Comparison of ENCODE assay signal across 1 cellular context in the genomic region with DNA sequence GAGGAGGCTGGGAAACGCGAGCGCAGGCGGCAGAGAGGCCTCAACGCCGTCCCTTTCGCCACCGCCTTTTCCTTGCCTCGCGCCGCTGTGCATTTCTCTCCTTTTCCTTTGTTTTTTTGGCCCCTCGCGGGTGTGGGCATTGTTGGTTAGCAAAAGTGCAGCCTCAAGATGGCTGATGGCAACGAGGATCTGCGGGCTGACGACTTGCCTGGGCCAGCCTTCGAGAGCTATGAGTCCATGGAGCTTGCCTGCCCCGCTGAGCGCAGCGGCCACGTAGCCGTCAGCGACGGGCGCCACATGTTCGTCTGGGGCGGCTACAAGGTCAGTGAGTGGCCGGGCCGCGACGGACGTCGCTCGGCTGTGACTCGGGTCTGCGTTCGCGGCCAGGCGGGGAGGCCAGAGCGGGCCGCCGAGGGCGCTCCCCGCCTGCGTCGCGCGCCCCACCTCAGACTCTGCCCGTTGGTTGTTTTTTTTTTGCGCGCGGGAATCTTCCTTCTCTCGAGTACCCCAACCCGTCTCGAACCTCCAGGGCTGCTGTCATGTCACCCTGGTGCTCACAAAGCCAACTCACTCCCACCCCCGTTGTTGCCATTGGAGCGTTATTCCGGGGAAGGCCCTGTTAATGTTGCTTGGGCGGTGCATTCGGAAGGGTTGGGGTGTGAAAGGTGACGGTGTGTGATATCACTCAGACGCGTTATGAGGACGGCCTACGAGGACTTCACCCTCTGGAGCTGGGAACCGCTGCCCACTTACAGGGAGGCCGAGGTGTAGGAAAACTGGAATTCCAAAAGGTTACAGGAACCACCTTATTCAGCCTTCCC.
TF ChIP-seq lines count a peak whose summit lies in the region.

No MANE protein-coding gene starts in this region.

TF ChIP-seq in K562, 482 proteins besides CTCF, POLR2A, EP300 and RAD21 (continued from another document and continues in another):
- TF ChIP-seq IRF2 (CRISPR knock-in tag; IDR thresholded peaks at IDR 0.05) (no peak), TEAD1 (CRISPR knock-in tag; IDR thresholded peaks at IDR 0.05) (no peak), GTF2E2 (tag; IDR thresholded peaks at IDR 0.05) (no peak), GATAD2B (IDR thresholded peaks at IDR 0.05; ENCODE audit: borderline replicate concordance) (no peak), HCFC1 (IDR thresholded peaks at IDR 0.05; ENCODE audit: low read depth, low read length) (peak; percentile 57), ETV1 (tag; conservative IDR thresholded peaks at IDR 0.05; ENCODE audit: low read depth) (no peak), ZNF551 (CRISPR knock-in tag; IDR thresholded peaks at IDR 0.05) (no peak), ZNF75A (CRISPR knock-in tag; IDR thresholded peaks at IDR 0.05) (no peak), ZNF311 (CRISPR knock-in tag; IDR thresholded peaks at IDR 0.05) (no peak), ZNF830 (CRISPR knock-in tag; IDR thresholded peaks at IDR 0.05) (no peak), CREB1 (IDR thresholded peaks at IDR 0.05) (peak; percentile 83), CREB1 (CRISPR knock-in tag; IDR thresholded peaks at IDR 0.05) (peak; percentile 93), RBM14 (IDR thresholded peaks at IDR 0.05; ENCODE audit: borderline replicate concordance, insufficient read depth, low read depth, low read length) (no peak), ZNF316 (IDR thresholded peaks at IDR 0.05) (no peak), NUFIP1 (IDR thresholded peaks at IDR 0.05; ENCODE audit: partially characterized antibody) (no peak), GTF2A2 (tag; IDR thresholded peaks at IDR 0.05) (no peak), ZNF41 (CRISPR knock-in tag; conservative IDR thresholded peaks at IDR 0.05) (no peak), ESRRA (IDR thresholded peaks at IDR 0.05; ENCODE audit: borderline replicate concordance, low read depth) (peak; percentile 90), POLR2AphosphoS5 (IDR thresholded peaks at IDR 0.05; ENCODE audit: control insufficient read depth, insufficient read depth, low read depth, low read length) (0 out of 2 replicates have a peak, but pooled peaks have one; percentile 10), BMI1 (IDR thresholded peaks at IDR 0.05; ENCODE audit: low read length) (no peak), ZNF253 (CRISPR knock-in tag; conservative IDR thresholded peaks at IDR 0.05) (no peak), ZNF695 (CRISPR knock-in tag; IDR thresholded peaks at IDR 0.05) (no peak), PRPF4 (IDR thresholded peaks at IDR 0.05; ENCODE audit: insufficient read depth, low read depth, low read length, poor library complexity, severe bottlenecking) (peak; percentile 19), NR3C1 (CRISPR knock-in tag; IDR thresholded peaks at IDR 0.05) (no peak), ZNF143 (CRISPR knock-in tag; IDR thresholded peaks at IDR 0.05) (peak; percentile 25; the same call in 1 of the 2 replicates), NELFE (IDR thresholded peaks at IDR 0.05; ENCODE audit: insufficient read depth, insufficient read length) (no peak), YY1 (IDR thresholded peaks at IDR 0.05; ENCODE audit: borderline replicate concordance in 1 of 3, control insufficient read depth in 1 of 3, extremely low read depth in 1 of 3, insufficient read depth in 3 of 3, insufficient read length in 1 of 3, insufficient replicate concordance in 2 of 3, low read depth in 1 of 3, low read length in 2 of 3) (peak in 2 of 3 experiments; percentile 35 to 38), ZNF12 (CRISPR knock-in tag; IDR thresholded peaks at IDR 0.05) (0 out of 2 replicates have a peak, but pooled peaks have one; percentile 28), SMAD3 (CRISPR knock-in tag; conservative IDR thresholded peaks at IDR 0.05) (no peak), GABPB1 (CRISPR knock-in tag; IDR thresholded peaks at IDR 0.05) (peak; percentile 53; the same call in 1 of the 2 replicates), ZNF232 (CRISPR knock-in tag; IDR thresholded peaks at IDR 0.05) (no peak), MAZ (CRISPR knock-in tag; conservative IDR thresholded peaks at IDR 0.05 in 1 of 2, IDR thresholded peaks at IDR 0.05 in 1 of 2) (0 out of 4 replicates have a peak, but pooled peaks of 1 of the 2 experiments have one; percentile 46), DDX20 (tag; IDR thresholded peaks at IDR 0.05; ENCODE audit: low read depth) (no peak), CBFA2T3 (IDR thresholded peaks at IDR 0.05) (no peak), ZNF589 (CRISPR knock-in tag; IDR thresholded peaks at IDR 0.05; ENCODE audit: low read depth) (no peak)
- TF ChIP-seq, protein P1, sequence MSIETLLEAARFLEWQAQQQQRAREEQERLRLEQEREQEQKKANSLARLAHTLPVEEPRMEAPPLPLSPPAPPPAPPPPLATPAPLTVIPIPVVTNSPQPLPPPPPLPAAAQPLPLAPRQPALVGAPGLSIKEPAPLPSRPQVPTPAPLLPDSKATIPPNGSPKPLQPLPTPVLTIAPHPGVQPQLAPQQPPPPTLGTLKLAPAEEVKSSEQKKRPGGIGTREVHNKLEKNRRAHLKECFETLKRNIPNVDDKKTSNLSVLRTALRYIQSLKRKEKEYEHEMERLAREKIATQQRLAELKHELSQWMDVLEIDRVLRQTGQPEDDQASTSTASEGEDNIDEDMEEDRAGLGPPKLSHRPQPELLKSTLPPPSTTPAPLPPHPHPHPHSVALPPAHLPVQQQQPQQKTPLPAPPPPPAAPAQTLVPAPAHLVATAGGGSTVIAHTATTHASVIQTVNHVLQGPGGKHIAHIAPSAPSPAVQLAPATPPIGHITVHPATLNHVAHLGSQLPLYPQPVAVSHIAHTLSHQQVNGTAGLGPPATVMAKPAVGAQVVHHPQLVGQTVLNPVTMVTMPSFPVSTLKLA (conservative IDR thresholded peaks at IDR 0.05): peak; percentile 37 to 70; a peak in 3 of 4 replicates
- TF ChIP-seq, protein P2, sequence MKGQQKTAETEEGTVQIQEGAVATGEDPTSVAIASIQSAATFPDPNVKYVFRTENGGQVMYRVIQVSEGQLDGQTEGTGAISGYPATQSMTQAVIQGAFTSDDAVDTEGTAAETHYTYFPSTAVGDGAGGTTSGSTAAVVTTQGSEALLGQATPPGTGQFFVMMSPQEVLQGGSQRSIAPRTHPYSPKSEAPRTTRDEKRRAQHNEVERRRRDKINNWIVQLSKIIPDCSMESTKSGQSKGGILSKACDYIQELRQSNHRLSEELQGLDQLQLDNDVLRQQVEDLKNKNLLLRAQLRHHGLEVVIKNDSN (CRISPR knock-in tag; IDR thresholded peaks at IDR 0.05): peak; percentile 47; the same call in 1 of the 2 replicates
- TF ChIP-seq, protein P3, sequence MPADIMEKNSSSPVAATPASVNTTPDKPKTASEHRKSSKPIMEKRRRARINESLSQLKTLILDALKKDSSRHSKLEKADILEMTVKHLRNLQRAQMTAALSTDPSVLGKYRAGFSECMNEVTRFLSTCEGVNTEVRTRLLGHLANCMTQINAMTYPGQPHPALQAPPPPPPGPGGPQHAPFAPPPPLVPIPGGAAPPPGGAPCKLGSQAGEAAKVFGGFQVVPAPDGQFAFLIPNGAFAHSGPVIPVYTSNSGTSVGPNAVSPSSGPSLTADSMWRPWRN (IDR thresholded peaks at IDR 0.05; ENCODE audit: low read depth): no peak
- TF ChIP-seq, protein P4, sequence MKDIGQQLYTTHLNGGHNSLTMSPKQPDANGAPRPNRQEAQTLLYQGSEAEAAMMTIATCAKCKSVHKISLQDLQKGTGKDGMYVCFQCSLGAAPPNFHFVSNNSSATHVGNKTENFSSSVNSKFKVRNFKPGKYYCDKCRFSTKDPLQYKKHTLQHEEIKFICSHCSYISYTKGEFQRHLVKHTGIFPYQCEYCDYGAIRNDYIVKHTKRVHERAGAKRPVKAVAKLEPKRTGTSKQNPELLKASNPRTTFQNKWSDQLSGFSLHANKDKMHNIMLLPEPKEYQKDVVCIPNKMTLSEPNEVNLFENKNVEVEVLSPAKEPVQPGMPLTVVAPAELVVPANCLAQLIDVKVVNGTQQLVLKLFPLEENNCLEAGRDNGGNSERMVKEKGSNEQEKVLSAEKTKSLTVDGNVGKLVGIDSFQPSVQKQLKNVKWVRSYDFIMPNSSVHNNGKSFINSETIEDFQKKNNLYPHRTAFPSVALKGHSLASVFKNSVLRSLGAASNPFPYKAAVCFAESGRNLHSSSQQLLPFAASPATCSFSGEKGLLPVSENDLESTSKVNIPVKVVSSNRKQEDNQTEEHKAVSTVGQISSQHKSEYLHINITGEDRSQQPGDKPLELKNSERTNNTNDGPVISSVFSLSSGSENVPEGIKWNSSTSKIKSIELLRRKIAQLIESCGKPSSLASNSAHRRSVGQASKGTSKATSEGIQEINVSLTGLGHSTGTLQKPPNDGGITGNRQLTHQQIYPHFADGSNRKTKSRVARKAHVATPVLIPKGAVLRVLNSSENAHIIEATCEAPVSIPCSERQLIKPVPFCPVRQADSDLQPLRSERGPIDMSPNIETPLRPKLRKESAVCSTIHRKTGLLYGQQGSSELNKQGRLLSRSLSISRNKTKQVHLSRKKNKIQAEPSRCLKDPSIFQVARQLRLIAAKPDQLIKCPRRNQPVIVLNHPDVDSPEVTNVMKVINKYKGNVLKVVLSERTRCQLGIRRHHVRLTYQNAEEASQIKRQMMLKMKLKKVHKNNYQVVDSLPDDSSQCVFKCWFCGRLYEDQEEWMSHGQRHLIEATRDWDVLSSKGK (CRISPR knock-in tag; IDR thresholded peaks at IDR 0.05): no peak
- TF ChIP-seq, protein P5, sequence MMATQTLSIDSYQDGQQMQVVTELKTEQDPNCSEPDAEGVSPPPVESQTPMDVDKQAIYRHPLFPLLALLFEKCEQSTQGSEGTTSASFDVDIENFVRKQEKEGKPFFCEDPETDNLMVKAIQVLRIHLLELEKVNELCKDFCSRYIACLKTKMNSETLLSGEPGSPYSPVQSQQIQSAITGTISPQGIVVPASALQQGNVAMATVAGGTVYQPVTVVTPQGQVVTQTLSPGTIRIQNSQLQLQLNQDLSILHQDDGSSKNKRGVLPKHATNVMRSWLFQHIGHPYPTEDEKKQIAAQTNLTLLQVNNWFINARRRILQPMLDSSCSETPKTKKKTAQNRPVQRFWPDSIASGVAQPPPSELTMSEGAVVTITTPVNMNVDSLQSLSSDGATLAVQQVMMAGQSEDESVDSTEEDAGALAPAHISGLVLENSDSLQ (IDR thresholded peaks at IDR 0.05): peak; percentile 54
- TF ChIP-seq, protein P6, sequence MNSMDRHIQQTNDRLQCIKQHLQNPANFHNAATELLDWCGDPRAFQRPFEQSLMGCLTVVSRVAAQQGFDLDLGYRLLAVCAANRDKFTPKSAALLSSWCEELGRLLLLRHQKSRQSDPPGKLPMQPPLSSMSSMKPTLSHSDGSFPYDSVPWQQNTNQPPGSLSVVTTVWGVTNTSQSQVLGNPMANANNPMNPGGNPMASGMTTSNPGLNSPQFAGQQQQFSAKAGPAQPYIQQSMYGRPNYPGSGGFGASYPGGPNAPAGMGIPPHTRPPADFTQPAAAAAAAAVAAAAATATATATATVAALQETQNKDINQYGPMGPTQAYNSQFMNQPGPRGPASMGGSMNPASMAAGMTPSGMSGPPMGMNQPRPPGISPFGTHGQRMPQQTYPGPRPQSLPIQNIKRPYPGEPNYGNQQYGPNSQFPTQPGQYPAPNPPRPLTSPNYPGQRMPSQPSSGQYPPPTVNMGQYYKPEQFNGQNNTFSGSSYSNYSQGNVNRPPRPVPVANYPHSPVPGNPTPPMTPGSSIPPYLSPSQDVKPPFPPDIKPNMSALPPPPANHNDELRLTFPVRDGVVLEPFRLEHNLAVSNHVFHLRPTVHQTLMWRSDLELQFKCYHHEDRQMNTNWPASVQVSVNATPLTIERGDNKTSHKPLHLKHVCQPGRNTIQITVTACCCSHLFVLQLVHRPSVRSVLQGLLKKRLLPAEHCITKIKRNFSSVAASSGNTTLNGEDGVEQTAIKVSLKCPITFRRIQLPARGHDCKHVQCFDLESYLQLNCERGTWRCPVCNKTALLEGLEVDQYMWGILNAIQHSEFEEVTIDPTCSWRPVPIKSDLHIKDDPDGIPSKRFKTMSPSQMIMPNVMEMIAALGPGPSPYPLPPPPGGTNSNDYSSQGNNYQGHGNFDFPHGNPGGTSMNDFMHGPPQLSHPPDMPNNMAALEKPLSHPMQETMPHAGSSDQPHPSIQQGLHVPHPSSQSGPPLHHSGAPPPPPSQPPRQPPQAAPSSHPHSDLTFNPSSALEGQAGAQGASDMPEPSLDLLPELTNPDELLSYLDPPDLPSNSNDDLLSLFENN (IDR thresholded peaks at IDR 0.05; ENCODE audit: low read depth in 2 of 2, low read length in 2 of 2): no peak
- TF ChIP-seq, protein P7, sequence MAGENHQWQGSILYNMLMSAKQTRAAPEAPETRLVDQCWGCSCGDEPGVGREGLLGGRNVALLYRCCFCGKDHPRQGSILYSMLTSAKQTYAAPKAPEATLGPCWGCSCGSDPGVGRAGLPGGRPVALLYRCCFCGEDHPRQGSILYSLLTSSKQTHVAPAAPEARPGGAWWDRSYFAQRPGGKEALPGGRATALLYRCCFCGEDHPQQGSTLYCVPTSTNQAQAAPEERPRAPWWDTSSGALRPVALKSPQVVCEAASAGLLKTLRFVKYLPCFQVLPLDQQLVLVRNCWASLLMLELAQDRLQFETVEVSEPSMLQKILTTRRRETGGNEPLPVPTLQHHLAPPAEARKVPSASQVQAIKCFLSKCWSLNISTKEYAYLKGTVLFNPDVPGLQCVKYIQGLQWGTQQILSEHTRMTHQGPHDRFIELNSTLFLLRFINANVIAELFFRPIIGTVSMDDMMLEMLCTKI (IDR thresholded peaks at IDR 0.05; ENCODE audit: partially characterized antibody): no peak
- TF ChIP-seq, protein P8, sequence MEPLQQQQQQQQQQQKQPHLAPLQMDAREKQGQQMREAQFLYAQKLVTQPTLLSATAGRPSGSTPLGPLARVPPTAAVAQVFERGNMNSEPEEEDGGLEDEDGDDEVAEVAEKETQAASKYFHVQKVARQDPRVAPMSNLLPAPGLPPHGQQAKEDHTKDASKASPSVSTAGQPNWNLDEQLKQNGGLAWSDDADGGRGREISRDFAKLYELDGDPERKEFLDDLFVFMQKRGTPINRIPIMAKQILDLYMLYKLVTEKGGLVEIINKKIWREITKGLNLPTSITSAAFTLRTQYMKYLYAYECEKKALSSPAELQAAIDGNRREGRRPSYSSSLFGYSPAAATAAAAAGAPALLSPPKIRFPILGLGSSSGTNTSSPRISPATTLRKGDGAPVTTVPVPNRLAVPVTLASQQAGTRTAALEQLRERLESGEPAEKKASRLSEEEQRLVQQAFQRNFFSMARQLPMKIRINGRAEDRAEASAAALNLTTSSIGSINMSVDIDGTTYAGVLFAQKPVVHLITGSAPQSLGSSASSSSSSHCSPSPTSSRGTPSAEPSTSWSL (CRISPR knock-in tag; IDR thresholded peaks at IDR 0.05; ENCODE audit: borderline replicate concordance): no peak
